27 cellular contexts compared by ENCODE assay signal in the genomic region with DNA sequence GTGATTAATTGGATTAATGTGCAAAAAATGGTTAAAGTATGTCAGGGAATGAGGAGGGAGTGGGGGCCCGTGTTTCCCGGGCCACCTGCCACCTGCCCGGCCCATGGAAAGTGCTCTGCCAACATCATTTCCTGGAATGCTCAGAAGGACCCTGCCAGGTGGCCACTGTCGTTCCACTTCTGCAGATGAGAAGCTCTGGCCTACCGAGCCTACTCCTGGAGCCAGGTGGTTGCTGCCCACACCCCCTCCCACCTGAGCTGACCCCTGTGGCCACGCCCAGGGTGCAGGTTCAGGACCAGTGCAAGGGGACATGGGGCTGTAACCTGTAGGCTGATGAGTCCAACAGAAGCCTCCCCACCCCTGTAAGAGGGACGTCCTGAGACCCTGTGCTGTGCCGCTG.
A peak's percentile ranks its signal among the peaks of the same experiment; 100 is the strongest.
DNase-seq lines count a peak whose midpoint lies in the region; ATAC-seq and TF ChIP-seq lines count a peak whose summit lies in the region.
"Had no signal": no experiment of that assay in that cellular context is flagged by ENCODE, and none has a peak within 500 bp of the region (broad histone marks: within the 10 kb centered on the region; RNA-seq: fewer than 3 reads in every experiment).

No MANE protein-coding gene starts in this region.

- peak; percentile 32 for ATAC-seq in lung (ENCODE audit: insufficient read depth, low FRiP score)
- ATAC-seq in HG02970 (IDR thresholded peaks at IDR 0.05; ENCODE audit: low FRiP score, unreplicated experiment) = no peak
- ATAC-seq in GM21825 (IDR thresholded peaks at IDR 0.05; ENCODE audit: unreplicated experiment) = no peak
- ATAC-seq: Panc1; right lobe of liver; stimulated activated naive CD8-positive, alpha-beta T cell treated with anti-CD3 and anti-CD28 coated beads, Interleukin-15, amount 100 ng/mL, for 72 hours had no signal

- peak overlapping the region; percentile 97 for H3K27ac ChIP-seq in BLaER1
- no peak overlapping the region for H3K27ac ChIP-seq in WERI-Rb-1
- peak overlapping the region in 1 of 2 donors; percentile 57 for H3K27ac ChIP-seq in lung (ENCODE audit: low read depth in 1 of 2, low read length in 1 of 2)
- H3K27ac ChIP-seq: neutrophil, right lobe of liver had no signal

- H3K4me1 ChIP-seq in BLaER1 = peaks cover 64% of the 10 kb centered on the region
- peaks cover 5 to 22% of the 10 kb centered on the region in 2 donors for H3K4me1 ChIP-seq in lung (ENCODE audit: control insufficient read depth in 2 of 2, insufficient read depth in 2 of 2, low read length in 2 of 2)
- H3K4me1 ChIP-seq: BE2C had no signal

- no peaks in the 10 kb centered on the region for H3K36me3 ChIP-seq in BLaER1
- H3K36me3 ChIP-seq in WERI-Rb-1 = no peaks in the 10 kb centered on the region
- H3K36me3 ChIP-seq in lung (ENCODE audit: control insufficient read depth in 2 of 2, insufficient read depth in 2 of 2, low read length in 2 of 2) = no peaks in the 10 kb centered on the region
- H3K36me3 ChIP-seq: BE2C, neutrophil, right lobe of liver had no signal

- peak overlapping the region; percentile 97 for H3K4me2 ChIP-seq in BLaER1

- H3K9me3 ChIP-seq in BLaER1 (no peaks in the 10 kb centered on the region), WERI-Rb-1 (ENCODE audit: severe bottlenecking) (no peaks in the 10 kb centered on the region), lung (ENCODE audit: control insufficient read depth in 2 of 2, insufficient read depth in 1 of 2, low read length in 1 of 2) (no peaks in the 10 kb centered on the region)
- H3K9me3 ChIP-seq: BE2C, neutrophil, right lobe of liver had no signal

- TF ChIP-seq CTCF in WERI-Rb-1 (IDR thresholded peaks at IDR 0.05; ENCODE audit: low read depth, low read length) = no peak
- TF ChIP-seq CTCF in lung (IDR thresholded peaks at IDR 0.05; ENCODE audit: control extremely low read depth, extremely low read depth) = no peak

- WGBS in lung, 2 donors = 43 to 44% methylated on average over 8 of the region's 8 CpGs

- H3K27me3 ChIP-seq in BLaER1 (no peaks in the 10 kb centered on the region), WERI-Rb-1 (ENCODE audit: insufficient read depth, low read depth, severe bottlenecking) (no peaks in the 10 kb centered on the region), lung (ENCODE audit: control insufficient read depth, insufficient read depth) (no peaks in the 10 kb centered on the region)
- H3K27me3 ChIP-seq: BE2C, right lobe of liver had no signal

- peak overlapping the region; percentile 87 for H3K9ac ChIP-seq in BLaER1

- no peaks in the 10 kb centered on the region for H4K20me1 ChIP-seq in BLaER1

- DNase-seq in DMS79 treated with DMSO at 0.1 percent for 48 hours (lab: John Stamatoyannopoulos, UW) = peak; percentile 82
- peak; percentile 48 for DNase-seq in WERI-Rb-1
- peak; percentile 71 for DNase-seq in lung (ENCODE audit: low spot score)
- no peak for DNase-seq in activated gamma-delta T cell (lab: John Stamatoyannopoulos, UW)
- DNase-seq in activated CD4-positive, alpha-beta T cell treated with anti-CD3 and anti-CD28 coated beads, Interleukin-2, amount 50 U/mL, for 1 hour = no peak
- DNase-seq: ACHN; activated CD4-positive, alpha-beta T cell treated with anti-CD3 and anti-CD28 coated beads for 4 hours; activated effector memory CD4-positive, alpha-beta T cell treated with Interleukin-2 at 50 U/mL for 16 hours; BE2C; DMS53; erythroblast; glutamatergic neuron; IMR-90; naive B cell; NCI-H1930; NCI-H345; NCI-H69; right lobe of liver; SIG-M5; stimulated activated CD8-positive, alpha-beta memory T cell treated with anti-CD3 and anti-CD28 coated beads, Interleukin-4, amount 100 ng/mL, for 48 hours; stimulated activated naive CD8-positive, alpha-beta T cell treated with anti-CD3 and anti-CD28 coated beads, Interleukin-15, amount 100 ng/mL, for 72 hours; SW 1271 had no signal

- no peak overlapping the region for H3K4me3 ChIP-seq in BLaER1
- H3K4me3 ChIP-seq in WERI-Rb-1 (ENCODE audit: low read depth, low read length) = no peak overlapping the region
- no peak overlapping the region for H3K4me3 ChIP-seq in lung
- H3K4me3 ChIP-seq: right lobe of liver had no signal

Comparison
In these comparisons a context has a peak if more than half of its experiments do, and no peak if none do; other contexts are left out.
1. DNase-seq: peak in DMS79 treated with DMSO at 0.1 percent for 48 hours (single experiment), WERI-Rb-1 (single experiment) and lung (single experiment); none in activated gamma-delta T cell (single experiment) and activated CD4-positive, alpha-beta T cell treated with anti-CD3 and anti-CD28 coated beads, Interleukin-2, amount 50 U/mL, for 1 hour (single experiment).